In the genomic region with DNA sequence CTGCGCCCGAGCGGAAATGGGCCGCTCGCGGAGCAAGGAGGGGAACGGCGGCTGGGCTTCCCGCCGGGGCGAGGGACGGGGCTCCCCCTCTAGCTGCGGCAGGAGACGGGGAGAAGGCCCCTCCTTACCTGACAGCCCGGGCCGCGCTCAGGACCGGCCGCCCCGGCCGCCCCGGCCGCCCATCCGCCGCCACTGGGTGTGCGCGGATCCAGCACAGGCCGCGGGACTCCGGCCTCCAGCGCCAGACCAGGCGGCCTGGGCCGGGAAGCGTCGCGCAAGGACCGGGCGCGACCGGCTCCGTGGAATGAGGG, we compare ENCODE assay signal across 8 cellular contexts. TPM values are rescaled to one million over a fixed set of nuclear protein-coding genes. Genes with fewer than 3 reads are reported as not detected.
DNase-seq lines count a peak whose midpoint lies in the region; ATAC-seq, FAIRE-seq and TF ChIP-seq lines count a peak whose summit lies in the region.

No MANE protein-coding gene starts in this region.

- H3K27ac Mint-ChIP-seq in activated CD8-positive, alpha-beta T cell treated with anti-CD3 and anti-CD28 coated beads, Interleukin-2, amount 10 ng/mL, durations not matched to agents 7 days and 5 days, result peak overlapping the region; percentile 98

- H3K9ac ChIP-seq in BLaER1 treated with 17β-estradiol and CSF1 and Interleukin-3, amounts not matched to agents 10 nM and 100 nM, result peak overlapping the region; percentile 87 to 97 (median 93)
- peak overlapping the region; percentile 52 for H3K9ac ChIP-seq in rectal smooth muscle tissue (ENCODE audit: low read length)

- peaks cover 31 to 60% (median 49%) of the 10 kb centered on the region in 10 experiments for H3K4me1 ChIP-seq in BLaER1 treated with 17β-estradiol and CSF1 and Interleukin-3, amounts not matched to agents 10 nM and 100 nM
- H3K4me1 ChIP-seq in gastroesophageal sphincter, result peaks cover 0 to 55% (median 30%) of the 10 kb centered on the region in 3 donors
- H3K4me1 ChIP-seq in rectal smooth muscle tissue (ENCODE audit: control insufficient read depth, insufficient read depth, low read length), result peaks cover 3% of the 10 kb centered on the region

- intact Hi-C loops in posterior vena cava (cut with DNase I), result no loop called here

- H3K4me2 ChIP-seq in BLaER1 treated with 17β-estradiol and CSF1 and Interleukin-3, amounts not matched to agents 10 nM and 100 nM, result peak overlapping the region; percentile 86 to 100 (median 98)

- peak; percentile 44 for DNase-seq in GM19239 (ENCODE audit: insufficient read length, low spot score)
- DNase-seq in activated CD8-positive, alpha-beta T cell treated with anti-CD3 and anti-CD28 coated beads, Interleukin-2, amount 10 ng/mL, durations not matched to agents 7 days and 5 days, result peak; percentile 47
- DNase-seq in NCI-H69 (lab: John Stamatoyannopoulos, UW), result no peak
- DNase-seq in posterior vena cava (ENCODE audit: low spot score), result no peak

- POLR2A ChIA-PET in activated CD8-positive, alpha-beta T cell treated with anti-CD3 and anti-CD28 coated beads, Interleukin-2, amount 10 ng/mL, durations not matched to agents 7 days and 5 days (lab: Charles Lee), result interaction anchor here (1.0 to 2.7 kb wide), 4 partner anchors 8 to 82 kb away, joined by 3 to 19 read pairs (median 8); a partner anchor contains a TSS

- no peak for TF ChIP-seq EP300 in gastroesophageal sphincter (IDR thresholded peaks at IDR 0.05)

- CTCF ChIA-PET in activated CD8-positive, alpha-beta T cell treated with anti-CD3 and anti-CD28 coated beads, Interleukin-2, amount 10 ng/mL, durations not matched to agents 7 days and 5 days (lab: Charles Lee), result interaction anchor here (6.3 kb wide), 1 partner anchor 15 kb away, joined by 48 read pairs; no protein-coding TSS in a partner anchor

- TF ChIP-seq POLR2A in gastroesophageal sphincter (IDR thresholded peaks at IDR 0.05), result peak; percentile 52 to 54

- ATAC-seq in HG03175 (IDR thresholded peaks at IDR 0.05; ENCODE audit: unreplicated experiment), result peak; percentile 35
- peak; percentile 46 for ATAC-seq in activated CD8-positive, alpha-beta T cell treated with anti-CD3 and anti-CD28 coated beads, Interleukin-2, amount 10 ng/mL, durations not matched to agents 7 days and 5 days
- peak; percentile 69 for ATAC-seq in gastroesophageal sphincter

- peak in 3 of 4 experiments; percentile 5 to 20 (median 14) for TF ChIP-seq CTCF in gastroesophageal sphincter (IDR thresholded peaks at IDR 0.05)

- H3K27ac ChIP-seq in BLaER1 treated with 17β-estradiol and CSF1 and Interleukin-3, amounts not matched to agents 10 nM and 100 nM, result peak overlapping the region; percentile 83 to 96 (median 89)
- peak overlapping the region; percentile 87 to 96 (median 92) for H3K27ac ChIP-seq in gastroesophageal sphincter
- H3K27ac ChIP-seq in rectal smooth muscle tissue (ENCODE audit: low read depth, low read length), result peak overlapping the region; percentile 87

- H3K9me3 ChIP-seq in BLaER1 treated with 17β-estradiol and CSF1 and Interleukin-3, amounts not matched to agents 10 nM and 100 nM (replicated peaks in 1 of 11), result no peaks in the 10 kb centered on the region
- H3K9me3 ChIP-seq in gastroesophageal sphincter, result no peaks in the 10 kb centered on the region

- peaks cover 43 to 53% (median 50%) of the 10 kb centered on the region in 11 experiments for H4K20me1 ChIP-seq in BLaER1 treated with 17β-estradiol and CSF1 and Interleukin-3, amounts not matched to agents 10 nM and 100 nM

- FAIRE-seq in GM19239 (lab: Jason Lieb, UNC), result no peak

- WGBS in gastroesophageal sphincter (ENCODE audit: low coverage in 1 of 2), 2 donors, result no CpG with 5 or more reads among the region's 41 CpGs

- H3K4me3 ChIP-seq in BLaER1 treated with 17β-estradiol and CSF1 and Interleukin-3, amounts not matched to agents 10 nM and 100 nM, result peak overlapping the region; percentile 79 to 99 (median 92)
- H3K4me3 ChIP-seq in gastroesophageal sphincter, result peak overlapping the region; percentile 97 to 98
- H3K4me3 ChIP-seq in rectal smooth muscle tissue (ENCODE audit: low read length), result peak overlapping the region; percentile 80

- peak overlapping the region; percentile 93 for H3K4me3 Mint-ChIP-seq in activated CD8-positive, alpha-beta T cell treated with anti-CD3 and anti-CD28 coated beads, Interleukin-2, amount 10 ng/mL, durations not matched to agents 7 days and 5 days

- peaks cover 31% of the 10 kb centered on the region for H3K4me1 Mint-ChIP-seq in activated CD8-positive, alpha-beta T cell treated with anti-CD3 and anti-CD28 coated beads, Interleukin-2, amount 10 ng/mL, durations not matched to agents 7 days and 5 days (ENCODE audit: low read depth)

- no peaks in the 10 kb centered on the region for H3K27me3 ChIP-seq in BLaER1 treated with 17β-estradiol and CSF1 and Interleukin-3, amounts not matched to agents 10 nM and 100 nM
- H3K27me3 ChIP-seq in gastroesophageal sphincter (no peaks in the 10 kb centered on the region), rectal smooth muscle tissue (ENCODE audit: control insufficient read depth, insufficient read depth, low read length) (no peaks in the 10 kb centered on the region)

- H3K9me3 Mint-ChIP-seq in activated CD8-positive, alpha-beta T cell treated with anti-CD3 and anti-CD28 coated beads, Interleukin-2, amount 10 ng/mL, durations not matched to agents 7 days and 5 days (ENCODE audit: insufficient read depth), result no peaks in the 10 kb centered on the region

- H3K36me3 ChIP-seq in BLaER1 treated with 17β-estradiol and CSF1 and Interleukin-3, amounts not matched to agents 10 nM and 100 nM, result peaks cover 0 to 28% (median 13%) of the 10 kb centered on the region in 11 experiments; a peak in 13 of 22 replicates
- H3K36me3 ChIP-seq in gastroesophageal sphincter (peaks cover 0 to 3% of the 10 kb centered on the region in 2 donors), rectal smooth muscle tissue (ENCODE audit: control insufficient read depth, insufficient read depth, low read length) (no peaks in the 10 kb centered on the region)

- peaks cover 5% of the 10 kb centered on the region for H3K36me3 Mint-ChIP-seq in activated CD8-positive, alpha-beta T cell treated with anti-CD3 and anti-CD28 coated beads, Interleukin-2, amount 10 ng/mL, durations not matched to agents 7 days and 5 days (ENCODE audit: low read depth)

- H3K27me3 Mint-ChIP-seq in activated CD8-positive, alpha-beta T cell treated with anti-CD3 and anti-CD28 coated beads, Interleukin-2, amount 10 ng/mL, durations not matched to agents 7 days and 5 days (ENCODE audit: low read depth), result no peaks in the 10 kb centered on the region

RNA-seq across cellular contexts. Expression of a gene that starts 0.3 kb away (rescaled TPM):
- total RNA-seq in activated CD8-positive, alpha-beta T cell treated with anti-CD3 and anti-CD28 coated beads, Interleukin-2, amount 10 ng/mL, durations not matched to agents 7 days and 5 days, result 10 to 100 TPM; 27.0 to 27.9 TPM
- total RNA-seq in gastroesophageal sphincter (10 to 100 TPM; 25.6 to 36.3 (median 33.2) TPM), posterior vena cava (10 to 100 TPM; 21.4 to 22.8 TPM)

RNA-seq across cellular contexts. Expression of a gene that starts 8.0 kb away (rescaled TPM):
- total RNA-seq in activated CD8-positive, alpha-beta T cell treated with anti-CD3 and anti-CD28 coated beads, Interleukin-2, amount 10 ng/mL, durations not matched to agents 7 days and 5 days, result 100 to 1,000 TPM; 185 to 188 TPM
- total RNA-seq in gastroesophageal sphincter, result 1 to 10 TPM; 2.3 to 6.5 (median 4.5) TPM
- total RNA-seq in posterior vena cava, result 1 to 10 TPM; 4.0 to 5.6 TPM

RNA-seq across cellular contexts. Expression of a gene that starts 38.7 kb away (rescaled TPM):
- 1 to 10 TPM; 1.3 to 1.7 TPM for total RNA-seq in activated CD8-positive, alpha-beta T cell treated with anti-CD3 and anti-CD28 coated beads, Interleukin-2, amount 10 ng/mL, durations not matched to agents 7 days and 5 days
- total RNA-seq in gastroesophageal sphincter (1 to 10 TPM; 1.9 to 2.8 (median 2.3) TPM), posterior vena cava (1 to 10 TPM; 2.0 to 2.5 TPM)

Comparison
In these comparisons a context has a peak if more than half of its experiments do, and no peak if none do; other contexts are left out.
1. DNase-seq: peak in GM19239 (single experiment) and activated CD8-positive, alpha-beta T cell treated with anti-CD3 and anti-CD28 coated beads, Interleukin-2, amount 10 ng/mL, durations not matched to agents 7 days and 5 days (single experiment); none in NCI-H69 (single experiment) and posterior vena cava (single experiment).
2. RNA of a gene that starts 8.0 kb away (total RNA-seq): 185 to 188 TPM in activated CD8-positive, alpha-beta T cell treated with anti-CD3 and anti-CD28 coated beads, Interleukin-2, amount 10 ng/mL, durations not matched to agents 7 days and 5 days; 4.0 to 5.6 TPM in posterior vena cava and 2.3 to 6.5 TPM in gastroesophageal sphincter; every median in the first group is over 10 times any median in the second.
3. Peak in every context shown above with its lines, with median percentiles within 50 percentile points of each other: H3K27ac ChIP-seq, H3K4me3 ChIP-seq and ATAC-seq.